ENCODE assay signal across 21 cellular contexts in the genomic region with DNA sequence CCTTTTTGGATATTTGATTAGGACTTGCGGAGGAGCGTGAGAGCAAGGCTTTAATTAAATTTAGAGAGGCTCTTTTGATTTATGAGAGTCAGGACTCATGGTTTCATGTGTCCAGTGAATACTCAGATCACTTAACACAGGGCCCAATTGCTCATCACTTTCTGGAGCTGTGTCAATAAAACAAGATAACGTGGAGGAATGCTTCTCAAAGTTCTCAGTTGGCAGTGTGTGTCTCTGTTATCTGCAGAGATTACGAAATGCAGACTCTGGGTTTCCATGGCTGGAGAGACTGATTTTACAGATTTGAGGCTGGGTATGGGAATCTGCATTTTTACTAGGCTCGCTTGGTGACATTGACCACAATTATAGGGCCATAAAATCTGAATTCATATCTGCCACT.
"Had no signal": no experiment of that assay in that cellular context is flagged by ENCODE, and none has a peak within 500 bp of the region (broad histone marks: within the 10 kb centered on the region; RNA-seq: fewer than 3 reads in every experiment).

No MANE protein-coding gene starts in this region.

- H3K4me3 ChIP-seq: adrenal gland, colonic mucosa, esophagus muscularis mucosa, skin epidermis, transverse colon, vagina had no signal

- ATAC-seq: activated CD8-positive, alpha-beta memory T cell treated with anti-CD3 and anti-CD28 coated beads, Interleukin-2, amount 10 ng/mL, durations not matched to agents 7 days and 5 days; foreskin keratinocyte; natural killer cell; stimulated activated naive CD8-positive, alpha-beta T cell treated with anti-CD3 and anti-CD28 coated beads, Interleukin-15, Interleukin-2, amounts not matched to agents 100 U/mL and 50 U/mL, for 24 hours; T-helper 17 cell had no signal

- H3K27ac ChIP-seq: adrenal gland, colonic mucosa, esophagus muscularis mucosa, foreskin keratinocyte, neutrophil, skin epidermis, transverse colon, vagina, WERI-Rb-1 had no signal

- H3K36me3 Mint-ChIP-seq: activated CD4-positive, alpha-beta memory T cell treated with anti-CD3 and anti-CD28 coated beads for 36 hours; activated CD8-positive, alpha-beta memory T cell treated with anti-CD3 and anti-CD28 coated beads, Interleukin-2, amount 10 ng/mL, durations not matched to agents 7 days and 5 days; natural killer cell had no signal

- DNase-seq: activated CD4-positive, alpha-beta memory T cell treated with anti-CD3 and anti-CD28 coated beads for 36 hours; activated CD8-positive, alpha-beta memory T cell treated with anti-CD3 and anti-CD28 coated beads, Interleukin-2, amount 10 ng/mL, durations not matched to agents 7 days and 5 days; activated effector memory CD4-positive, alpha-beta T cell treated with Interleukin-2 at 50 U/mL for 16 hours; activated naive CD4-positive, alpha-beta T cell treated with anti-CD3 and anti-CD28 coated beads, Interleukin-2, amount 50 U/mL, for 16 hours; activated T-cell treated with anti-CD3 and anti-CD28 coated beads, Interleukin-2, amount 50 U/mL, for 24 hours; caudate nucleus; colonic mucosa; foreskin keratinocyte; left cardiac atrium; natural killer cell; stimulated activated CD4-positive, alpha-beta T cell treated with anti-CD3 and anti-CD28 coated beads, Interleukin-4, amount 100 ng/mL, for 4 hours; stimulated activated CD8-positive, alpha-beta memory T cell treated with anti-CD3 and anti-CD28 coated beads, Interleukin-4, amount 100 ng/mL, for 48 hours; stimulated activated naive CD8-positive, alpha-beta T cell treated with anti-CD3 and anti-CD28 coated beads, Interleukin-15, Interleukin-2, amounts not matched to agents 100 U/mL and 50 U/mL, for 24 hours; T-helper 17 cell; transverse colon; WERI-Rb-1 had no signal

- H3K9me3 ChIP-seq: adrenal gland, colonic mucosa, esophagus muscularis mucosa, neutrophil, transverse colon, vagina had no signal

- H3K36me3 ChIP-seq: adrenal gland, colonic mucosa, esophagus muscularis mucosa, neutrophil, transverse colon, vagina, WERI-Rb-1 had no signal

- H3K27ac Mint-ChIP-seq: activated CD4-positive, alpha-beta memory T cell treated with anti-CD3 and anti-CD28 coated beads for 36 hours; activated CD8-positive, alpha-beta memory T cell treated with anti-CD3 and anti-CD28 coated beads, Interleukin-2, amount 10 ng/mL, durations not matched to agents 7 days and 5 days; activated T-cell treated with anti-CD3 and anti-CD28 coated beads, Interleukin-2, amount 50 U/mL, for 24 hours; natural killer cell; T-helper 17 cell had no signal

- H3K27me3 ChIP-seq: adrenal gland, colonic mucosa, esophagus muscularis mucosa, foreskin keratinocyte, neutrophil, transverse colon, vagina had no signal

- H3K4me1 ChIP-seq: adrenal gland, colonic mucosa, esophagus muscularis mucosa, foreskin keratinocyte, vagina had no signal
